Comparison of ENCODE assay signal across 8 cellular contexts in the genomic region with DNA sequence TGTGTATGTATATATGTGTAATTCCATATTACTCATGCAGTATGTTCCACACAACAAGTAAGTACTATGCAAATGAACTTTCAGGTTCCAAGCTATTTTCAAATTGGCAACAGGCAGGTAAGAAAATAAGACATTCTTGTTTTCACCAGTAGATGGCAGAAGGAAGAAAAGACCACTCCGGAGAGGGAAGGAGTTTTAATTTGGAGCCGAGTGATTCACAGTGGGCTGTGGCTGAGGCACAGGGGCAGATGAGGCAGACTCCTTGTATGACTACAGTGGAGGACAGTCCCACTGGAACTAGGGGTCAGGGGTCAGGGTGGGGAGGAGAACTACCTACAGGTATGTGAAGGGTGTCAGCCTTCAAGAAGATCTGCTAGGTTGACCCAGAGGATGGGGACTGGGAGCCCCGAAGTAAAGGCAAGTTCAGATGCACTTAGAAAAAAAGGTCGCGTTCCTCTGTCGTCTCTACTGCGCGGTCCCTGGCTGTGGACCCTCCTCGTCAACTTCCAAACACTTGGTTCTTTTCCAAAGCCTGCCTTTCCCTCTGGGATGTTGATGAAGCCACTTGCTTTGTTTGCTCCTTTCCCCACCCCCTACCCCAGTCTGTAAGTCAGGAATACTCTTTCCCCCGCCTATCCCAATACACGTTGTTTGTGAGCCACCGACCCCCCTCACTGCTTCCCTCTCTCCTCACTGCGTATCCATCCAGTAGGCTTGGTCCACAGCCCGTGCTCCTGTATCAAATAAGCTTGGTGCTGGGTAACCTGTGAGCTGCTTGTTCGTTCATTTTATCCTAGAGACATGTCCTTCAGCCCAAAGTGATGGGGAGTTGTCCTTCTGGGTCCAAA. TPM values are rescaled to one million over a fixed set of nuclear protein-coding genes. Genes with fewer than 3 reads are reported as not detected.
DNase-seq lines count a peak whose midpoint lies in the region; ATAC-seq, FAIRE-seq and TF ChIP-seq lines count a peak whose summit lies in the region.

No MANE protein-coding gene starts in this region.

- peak; percentile 18 for DNase-seq in NCI-H2171 treated with DMSO at 0.1 percent for 48 hours (lab: John Stamatoyannopoulos, UW)
- DNase-seq in NCI-H2171 (lab: John Stamatoyannopoulos, UW): no peak
- DNase-seq in HTR-8/SVneo (ENCODE audit: insufficient read length, low spot score): peak; percentile 60
- peak; percentile 38 for DNase-seq in RPMI8226
- peak; percentile 30 for DNase-seq in left ventricle myocardium superior
- no peak for DNase-seq in sigmoid colon
- no peak for DNase-seq in OCI-M2 (lab: John Stamatoyannopoulos, UW; ENCODE audit: unreplicated experiment)

- no peak overlapping the region for H3K4me3 ChIP-seq in sigmoid colon

- no peaks in the 10 kb centered on the region for H3K9me3 Mint-ChIP-seq in activated naive CD4-positive, alpha-beta T cell treated with anti-CD3 and anti-CD28 coated beads, Interleukin-2, amount 50 U/mL, for 24 hours

- peak overlapping the region; percentile 24 for H3K27ac Mint-ChIP-seq in activated naive CD4-positive, alpha-beta T cell treated with anti-CD3 and anti-CD28 coated beads, Interleukin-2, amount 50 U/mL, for 24 hours

- H3K36me3 ChIP-seq in sigmoid colon: peaks cover 0 to 21% (median 14%) of the 10 kb centered on the region in 4 donors

- H3K4me1 Mint-ChIP-seq in activated naive CD4-positive, alpha-beta T cell treated with anti-CD3 and anti-CD28 coated beads, Interleukin-2, amount 50 U/mL, for 24 hours: peaks cover 25% of the 10 kb centered on the region

- H3K4me3 Mint-ChIP-seq in activated naive CD4-positive, alpha-beta T cell treated with anti-CD3 and anti-CD28 coated beads, Interleukin-2, amount 50 U/mL, for 24 hours: peak overlapping the region; percentile 27

- H3K9me3 ChIP-seq in sigmoid colon: no peaks in the 10 kb centered on the region

- intact Hi-C loops in left ventricle myocardium superior (cut with micrococcal nuclease) (no loop called here), sigmoid colon (cut with DNase I) (no loop called here)

- peak; percentile 63 for ATAC-seq in left ventricle myocardium superior

- no peak for FAIRE-seq in HTR-8/SVneo (lab: Jason Lieb, UNC)

- TF ChIP-seq CTCF in sigmoid colon (IDR thresholded peaks at IDR 0.05): peak in 3 of 4 experiments; percentile 28 to 43 (median 38)

- TF ChIP-seq EP300 in sigmoid colon (IDR thresholded peaks at IDR 0.05): no peak

- 43 to 56% methylated on average over 15 of the region's 15 CpGs for WGBS in sigmoid colon, 2 donors

- no peak for TF ChIP-seq POLR2A in sigmoid colon (IDR thresholded peaks at IDR 0.05)

- no peak overlapping the region for H3K27ac ChIP-seq in sigmoid colon

- H3K27me3 ChIP-seq in sigmoid colon: no peaks in the 10 kb centered on the region

- H3K27me3 Mint-ChIP-seq in activated naive CD4-positive, alpha-beta T cell treated with anti-CD3 and anti-CD28 coated beads, Interleukin-2, amount 50 U/mL, for 24 hours: no peaks in the 10 kb centered on the region

- peaks cover 16% of the 10 kb centered on the region for H3K36me3 Mint-ChIP-seq in activated naive CD4-positive, alpha-beta T cell treated with anti-CD3 and anti-CD28 coated beads, Interleukin-2, amount 50 U/mL, for 24 hours

- peaks cover 0 to 4% (median 0%) of the 10 kb centered on the region in 4 donors for H3K4me1 ChIP-seq in sigmoid colon

RNA-seq across cellular contexts. Expression of gene DDX47, which starts 24.1 kb away (rescaled TPM):
- total RNA-seq in left ventricle myocardium superior (29.9 TPM), sigmoid colon (10 to 100 TPM; 42.9 to 56.9 (median 49.7) TPM)
- 10 to 100 TPM; 22.8 to 33.3 (median 26.1) TPM for polyA plus RNA-seq in sigmoid colon

RNA-seq across cellular contexts. Expression of gene APOLD1, which starts 51.8 kb away (rescaled TPM):
- total RNA-seq in left ventricle myocardium superior (21.3 TPM), sigmoid colon (10 to 100 TPM; 13.9 to 24.8 (median 19.9) TPM)
- 1 to 10 TPM in 2 of 3 donors, under 1 TPM in 1; 0.46 to 8.0 (median 6.0) TPM for polyA plus RNA-seq in sigmoid colon

RNA-seq across cellular contexts. Expression of gene GPRC5A, which starts 54.1 kb away (rescaled TPM):
- total RNA-seq in left ventricle myocardium superior (1.9 TPM), sigmoid colon (10 to 100 TPM in 1 of 4 donors, 1 to 10 TPM in 3; 2.1 to 11.4 (median 2.8) TPM)
- 10 to 100 TPM; 13.8 to 75.5 (median 30.5) TPM for polyA plus RNA-seq in sigmoid colon

Comparison
In these comparisons a context has a peak if more than half of its experiments do, and no peak if none do; other contexts are left out.
1. DNase-seq: peak in NCI-H2171 treated with DMSO at 0.1 percent for 48 hours (single experiment), HTR-8/SVneo (single experiment), RPMI8226 (single experiment) and left ventricle myocardium superior (single experiment); none in NCI-H2171 (single experiment), sigmoid colon (single experiment) and OCI-M2 (single experiment).